Comparison of ENCODE assay signal across 8 cellular contexts in genomic region chr11:64247729-64248531, GRCh38. TPM values are rescaled to one million over a fixed set of nuclear protein-coding genes. Genes with fewer than 3 reads are reported as not detected.
DNase-seq lines count a peak whose midpoint lies in the region; ATAC-seq and TF ChIP-seq lines count a peak whose summit lies in the region.

No MANE protein-coding gene starts in this region.

- H3K4me1 Mint-ChIP-seq in activated T-helper 17 cell treated with anti-CD3 and anti-CD28 coated beads, Interleukin-2, amount 50 U/mL, for 72 hours: peaks cover 4% of the 10 kb centered on the region
- peaks cover 39% of the 10 kb centered on the region for H3K4me1 Mint-ChIP-seq in stimulated activated effector memory CD8-positive, alpha-beta T cell treated with anti-CD3 and anti-CD28 coated beads, Interleukin-12 subunit alpha, Interleukin-12 subunit beta, amount 100 ng/mL, for 72 hours

- no peak for TF ChIP-seq CTCF in GM10266 (IDR thresholded peaks at IDR 0.05; ENCODE audit: control insufficient read depth, insufficient read depth, low read depth, missing control alignments)

- no peaks in the 10 kb centered on the region for H3K27me3 Mint-ChIP-seq in activated T-helper 17 cell treated with anti-CD3 and anti-CD28 coated beads, Interleukin-2, amount 50 U/mL, for 72 hours

- ATAC-seq in activated T-helper 17 cell treated with anti-CD3 and anti-CD28 coated beads, Interleukin-2, amount 50 U/mL, for 72 hours (replicated peaks): no peak
- ATAC-seq in stimulated activated effector memory CD8-positive, alpha-beta T cell treated with anti-CD3 and anti-CD28 coated beads, Interleukin-12 subunit alpha, Interleukin-12 subunit beta, amount 100 ng/mL, for 72 hours: no peak
- no peak for ATAC-seq in GM18873 (IDR thresholded peaks at IDR 0.05; ENCODE audit: low FRiP score, unreplicated experiment)

- peak; percentile 50 for DNase-seq in NCI-H146 (lab: John Stamatoyannopoulos, UW)
- no peak for DNase-seq in NCI-H146 treated with DMSO at 0.1 percent for 48 hours (lab: John Stamatoyannopoulos, UW; ENCODE audit: unreplicated experiment)
- DNase-seq in stimulated activated effector memory CD8-positive, alpha-beta T cell treated with anti-CD3 and anti-CD28 coated beads, Interleukin-12 subunit alpha, Interleukin-12 subunit beta, amount 100 ng/mL, for 72 hours (ENCODE audit: low spot score in 2 of 2): no peak
- DNase-seq in GM10266 (ENCODE audit: extremely low spot score): no peak
- DNase-seq in LoVo (ENCODE audit: low spot score): no peak

- peak overlapping the region; percentile 47 for H3K27ac Mint-ChIP-seq in activated T-helper 17 cell treated with anti-CD3 and anti-CD28 coated beads, Interleukin-2, amount 50 U/mL, for 72 hours
- peak overlapping the region; percentile 29 for H3K27ac Mint-ChIP-seq in stimulated activated effector memory CD8-positive, alpha-beta T cell treated with anti-CD3 and anti-CD28 coated beads, Interleukin-12 subunit alpha, Interleukin-12 subunit beta, amount 100 ng/mL, for 72 hours

- peak overlapping the region; percentile 95 for H3K4me3 Mint-ChIP-seq in activated T-helper 17 cell treated with anti-CD3 and anti-CD28 coated beads, Interleukin-2, amount 50 U/mL, for 72 hours
- peak overlapping the region; percentile 95 for H3K4me3 Mint-ChIP-seq in stimulated activated effector memory CD8-positive, alpha-beta T cell treated with anti-CD3 and anti-CD28 coated beads, Interleukin-12 subunit alpha, Interleukin-12 subunit beta, amount 100 ng/mL, for 72 hours

- H3K36me3 Mint-ChIP-seq in activated T-helper 17 cell treated with anti-CD3 and anti-CD28 coated beads, Interleukin-2, amount 50 U/mL, for 72 hours (ENCODE audit: low read depth): peaks cover 37% of the 10 kb centered on the region
- H3K36me3 Mint-ChIP-seq in stimulated activated effector memory CD8-positive, alpha-beta T cell treated with anti-CD3 and anti-CD28 coated beads, Interleukin-12 subunit alpha, Interleukin-12 subunit beta, amount 100 ng/mL, for 72 hours: peaks cover 44% of the 10 kb centered on the region

- no peaks in the 10 kb centered on the region for H3K9me3 Mint-ChIP-seq in activated T-helper 17 cell treated with anti-CD3 and anti-CD28 coated beads, Interleukin-2, amount 50 U/mL, for 72 hours
- no peaks in the 10 kb centered on the region for H3K9me3 Mint-ChIP-seq in stimulated activated effector memory CD8-positive, alpha-beta T cell treated with anti-CD3 and anti-CD28 coated beads, Interleukin-12 subunit alpha, Interleukin-12 subunit beta, amount 100 ng/mL, for 72 hours

- peak overlapping the region; percentile 53 for H3K4me3 ChIP-seq in iPS-11a (ENCODE audit: low read depth, low read length)

RNA-seq across cellular contexts. Expression of gene PPP1R14B, which starts 1.2 kb away (rescaled TPM):
- 100 to 1,000 TPM; 236 to 276 TPM for total RNA-seq in activated T-helper 17 cell treated with anti-CD3 and anti-CD28 coated beads, Interleukin-2, amount 50 U/mL, for 72 hours

RNA-seq across cellular contexts. Expression of gene PLCB3, which starts 3.4 kb away (rescaled TPM):
- total RNA-seq in activated T-helper 17 cell treated with anti-CD3 and anti-CD28 coated beads, Interleukin-2, amount 50 U/mL, for 72 hours: 10 to 100 TPM; 13.1 to 22.8 TPM

RNA-seq across cellular contexts. Expression of gene FKBP2, which starts 7.0 kb away (rescaled TPM):
- 10 to 100 TPM; 16.3 to 45.2 TPM for total RNA-seq in activated T-helper 17 cell treated with anti-CD3 and anti-CD28 coated beads, Interleukin-2, amount 50 U/mL, for 72 hours

RNA-seq across cellular contexts. Expression of gene VEGFB, which starts 13.5 kb away (rescaled TPM):
- 10 to 100 TPM; 74.1 to 83.5 TPM for total RNA-seq in activated T-helper 17 cell treated with anti-CD3 and anti-CD28 coated beads, Interleukin-2, amount 50 U/mL, for 72 hours

RNA-seq across cellular contexts. Expression of gene DNAJC4, which starts 17.6 kb away (rescaled TPM):
- 10 to 100 TPM; 19.9 to 39.7 TPM for total RNA-seq in activated T-helper 17 cell treated with anti-CD3 and anti-CD28 coated beads, Interleukin-2, amount 50 U/mL, for 72 hours
